1 cellular context compared by ENCODE assay signal in genomic region chrX:154403192-154403591, GRCh38.
TF ChIP-seq lines count a peak whose summit lies in the region.

No MANE protein-coding gene starts in this region.

TF ChIP-seq in HepG2, 621 proteins besides CTCF, POLR2A, EP300 and RAD21:
- no peak for TF ChIP-seq ZGPAT (CRISPR knock-in tag; IDR thresholded peaks at IDR 0.05)
- TF ChIP-seq GZF1 (CRISPR knock-in tag; IDR thresholded peaks at IDR 0.05), result no peak
- no peak for TF ChIP-seq AFF4 (CRISPR knock-in tag; IDR thresholded peaks at IDR 0.05)
- TF ChIP-seq MAX (IDR thresholded peaks at IDR 0.05), result no peak
- TF ChIP-seq TCF7 (IDR thresholded peaks at IDR 0.05; ENCODE audit: low read depth), result no peak
- no peak for TF ChIP-seq ZNF609 (CRISPR knock-in tag; IDR thresholded peaks at IDR 0.05; ENCODE audit: borderline replicate concordance)
- TF ChIP-seq RBM39 (IDR thresholded peaks at IDR 0.05; ENCODE audit: low read depth, low read length, poor library complexity, severe bottlenecking), result no peak
- no peak for TF ChIP-seq ATRX (CRISPR knock-in tag; IDR thresholded peaks at IDR 0.05; ENCODE audit: borderline replicate concordance)
- no peak for TF ChIP-seq ZNF362 (CRISPR knock-in tag; IDR thresholded peaks at IDR 0.05; ENCODE audit: borderline replicate concordance)
